In the genomic region with DNA sequence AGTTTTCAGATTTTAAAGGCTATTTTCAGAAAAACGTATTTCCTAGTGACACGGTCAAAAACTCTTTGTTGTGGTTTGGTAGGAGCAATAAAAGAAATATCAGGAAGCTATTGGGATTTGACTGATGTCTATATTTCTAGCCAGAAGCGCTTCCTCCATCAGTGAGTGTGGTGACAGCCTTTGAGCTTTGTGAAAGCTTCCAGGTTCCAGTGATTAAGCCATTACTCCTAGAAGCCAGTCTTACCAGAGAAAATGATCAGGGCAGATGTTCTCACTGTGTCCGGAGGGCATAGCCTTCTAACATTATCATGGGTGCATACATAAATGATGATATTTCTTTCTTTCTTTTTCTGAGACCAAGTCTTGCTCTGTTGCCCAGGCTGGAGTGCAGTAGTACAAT, we compare ENCODE assay signal across 1 cellular context.
TF ChIP-seq lines count a peak whose summit lies in the region.

No MANE protein-coding gene starts in this region.

TF ChIP-seq in SK-N-SH treated with all-trans-retinoic acid at 6 μM for 48 hours, 23 proteins besides CTCF, POLR2A, EP300 and RAD21 (continued from another document):
- TF ChIP-seq, protein P1, sequence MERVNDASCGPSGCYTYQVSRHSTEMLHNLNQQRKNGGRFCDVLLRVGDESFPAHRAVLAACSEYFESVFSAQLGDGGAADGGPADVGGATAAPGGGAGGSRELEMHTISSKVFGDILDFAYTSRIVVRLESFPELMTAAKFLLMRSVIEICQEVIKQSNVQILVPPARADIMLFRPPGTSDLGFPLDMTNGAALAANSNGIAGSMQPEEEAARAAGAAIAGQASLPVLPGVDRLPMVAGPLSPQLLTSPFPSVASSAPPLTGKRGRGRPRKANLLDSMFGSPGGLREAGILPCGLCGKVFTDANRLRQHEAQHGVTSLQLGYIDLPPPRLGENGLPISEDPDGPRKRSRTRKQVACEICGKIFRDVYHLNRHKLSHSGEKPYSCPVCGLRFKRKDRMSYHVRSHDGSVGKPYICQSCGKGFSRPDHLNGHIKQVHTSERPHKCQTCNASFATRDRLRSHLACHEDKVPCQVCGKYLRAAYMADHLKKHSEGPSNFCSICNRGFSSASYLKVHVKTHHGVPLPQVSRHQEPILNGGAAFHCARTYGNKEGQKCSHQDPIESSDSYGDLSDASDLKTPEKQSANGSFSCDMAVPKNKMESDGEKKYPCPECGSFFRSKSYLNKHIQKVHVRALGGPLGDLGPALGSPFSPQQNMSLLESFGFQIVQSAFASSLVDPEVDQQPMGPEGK (CRISPR knock-in tag; IDR thresholded peaks at IDR 0.05; ENCODE audit: borderline replicate concordance) = no peak
